ENCODE assay signal across 12 cellular contexts in genomic region chr4:146059153-146059552, GRCh38.
A peak's percentile ranks its signal among the peaks of the same experiment; 100 is the strongest.
DNase-seq lines count a peak whose midpoint lies in the region; ATAC-seq and TF ChIP-seq lines count a peak whose summit lies in the region.
"Had no signal": no experiment of that assay in that cellular context is flagged by ENCODE, and none has a peak within 500 bp of the region (broad histone marks: within the 10 kb centered on the region; RNA-seq: fewer than 3 reads in every experiment).

No MANE protein-coding gene starts in this region.

- no peak overlapping the region for H3K4me3 ChIP-seq in ovary

- DNase-seq in naive B cell (peak; percentile 66), NCI-H2171 (lab: John Stamatoyannopoulos, UW) (no peak), ovary (no peak)
- DNase-seq in activated CD8-positive, alpha-beta memory T cell treated with anti-CD3 and anti-CD28 coated beads, Interleukin-2, amount 10 ng/mL, durations not matched to agents 7 days and 5 days, result no peak
- DNase-seq in activated CD4-positive, alpha-beta memory T cell treated with anti-CD3 and anti-CD28 coated beads for 36 hours, result no peak
- DNase-seq: activated T-cell treated with anti-CD3 and anti-CD28 coated beads, Interleukin-2, amount 50 U/mL, for 72 hours; NCI-H1105 treated with DMSO at 0.1 percent for 48 hours; PC-3 had no signal

- peaks cover 0 to 2% (median 0%) of the 10 kb centered on the region in 7 donors for H3K9me3 Mint-ChIP-seq in naive B cell
- no peaks in the 10 kb centered on the region for H3K9me3 Mint-ChIP-seq in activated CD8-positive, alpha-beta memory T cell treated with anti-CD3 and anti-CD28 coated beads, Interleukin-2, amount 10 ng/mL, durations not matched to agents 7 days and 5 days (ENCODE audit: low read depth)
- H3K9me3 Mint-ChIP-seq in activated CD4-positive, alpha-beta memory T cell treated with anti-CD3 and anti-CD28 coated beads for 36 hours, result no peaks in the 10 kb centered on the region
- H3K9me3 Mint-ChIP-seq: activated T-cell treated with anti-CD3 and anti-CD28 coated beads, Interleukin-2, amount 50 U/mL, for 72 hours had no signal

- no peaks in the 10 kb centered on the region for H3K4me1 ChIP-seq in ovary (ENCODE audit: insufficient read depth)

- TF ChIP-seq EP300 in ovary (IDR thresholded peaks at IDR 0.05), result no peak

- H3K36me3 ChIP-seq in ovary, result no peaks in the 10 kb centered on the region

- no peak for TF ChIP-seq POLR2A in ovary (IDR thresholded peaks at IDR 0.05)

- no peaks in the 10 kb centered on the region for H3K27me3 ChIP-seq in ovary

- H3K27ac ChIP-seq in ovary, result no peak overlapping the region

- no peak for TF ChIP-seq CTCF in ovary (IDR thresholded peaks at IDR 0.05)

- H3K9me3 ChIP-seq in ovary, result no peaks in the 10 kb centered on the region

- POLR2A ChIA-PET in activated CD4-positive, alpha-beta memory T cell treated with anti-CD3 and anti-CD28 coated beads for 36 hours (lab: Charles Lee), result no interaction called here

- H3K4me3 Mint-ChIP-seq in naive B cell, result no peak overlapping the region
- H3K4me3 Mint-ChIP-seq in activated CD8-positive, alpha-beta memory T cell treated with anti-CD3 and anti-CD28 coated beads, Interleukin-2, amount 10 ng/mL, durations not matched to agents 7 days and 5 days, result no peak overlapping the region
- no peak overlapping the region for H3K4me3 Mint-ChIP-seq in activated CD4-positive, alpha-beta memory T cell treated with anti-CD3 and anti-CD28 coated beads for 36 hours
- H3K4me3 Mint-ChIP-seq: activated T-cell treated with anti-CD3 and anti-CD28 coated beads, Interleukin-2, amount 50 U/mL, for 72 hours; nephron had no signal

- H3K27me3 Mint-ChIP-seq in naive B cell, result peaks cover 0 to 23% (median 14%) of the 10 kb centered on the region in 3 donors
- peaks cover 17% of the 10 kb centered on the region for H3K27me3 Mint-ChIP-seq in activated CD8-positive, alpha-beta memory T cell treated with anti-CD3 and anti-CD28 coated beads, Interleukin-2, amount 10 ng/mL, durations not matched to agents 7 days and 5 days
- peaks cover 10% of the 10 kb centered on the region for H3K27me3 Mint-ChIP-seq in activated CD4-positive, alpha-beta memory T cell treated with anti-CD3 and anti-CD28 coated beads for 36 hours

- intact Hi-C loops in ovary (cut with DNase I), result no loop called here
- intact Hi-C loops in activated CD4-positive, alpha-beta memory T cell treated with anti-CD3 and anti-CD28 coated beads for 36 hours (cut with micrococcal nuclease), result no loop called here

- CTCF ChIA-PET in activated CD8-positive, alpha-beta memory T cell treated with anti-CD3 and anti-CD28 coated beads, Interleukin-2, amount 10 ng/mL, durations not matched to agents 7 days and 5 days (lab: Charles Lee), result no interaction called here
- CTCF ChIA-PET in activated CD4-positive, alpha-beta memory T cell treated with anti-CD3 and anti-CD28 coated beads for 36 hours (lab: Charles Lee), result interaction anchor here (1.3 kb wide), 1 partner anchor 35 kb away, joined by 3 read pairs; no protein-coding TSS in a partner anchor

- no peak overlapping the region for H3K27ac Mint-ChIP-seq in naive B cell
- no peak overlapping the region for H3K27ac Mint-ChIP-seq in activated CD8-positive, alpha-beta memory T cell treated with anti-CD3 and anti-CD28 coated beads, Interleukin-2, amount 10 ng/mL, durations not matched to agents 7 days and 5 days
- no peak overlapping the region for H3K27ac Mint-ChIP-seq in activated CD4-positive, alpha-beta memory T cell treated with anti-CD3 and anti-CD28 coated beads for 36 hours
- H3K27ac Mint-ChIP-seq: activated T-cell treated with anti-CD3 and anti-CD28 coated beads, Interleukin-2, amount 50 U/mL, for 72 hours; nephron had no signal

- peaks cover 40 to 51% (median 40%) of the 10 kb centered on the region in 3 donors for H3K4me1 Mint-ChIP-seq in naive B cell
- H3K4me1 Mint-ChIP-seq in activated CD8-positive, alpha-beta memory T cell treated with anti-CD3 and anti-CD28 coated beads, Interleukin-2, amount 10 ng/mL, durations not matched to agents 7 days and 5 days, result peaks cover 8% of the 10 kb centered on the region
- no peaks in the 10 kb centered on the region for H3K4me1 Mint-ChIP-seq in activated CD4-positive, alpha-beta memory T cell treated with anti-CD3 and anti-CD28 coated beads for 36 hours (ENCODE audit: low read depth)
- H3K4me1 Mint-ChIP-seq: nephron had no signal

- WGBS in ovary, 3 donors, result 72 to 89% (median 83%) methylated on average over 1 of the region's 1 CpG

- H3K36me3 Mint-ChIP-seq in naive B cell, result peaks cover 0 to 7% of the 10 kb centered on the region in 2 donors
- H3K36me3 Mint-ChIP-seq in activated CD8-positive, alpha-beta memory T cell treated with anti-CD3 and anti-CD28 coated beads, Interleukin-2, amount 10 ng/mL, durations not matched to agents 7 days and 5 days, result no peaks in the 10 kb centered on the region
- no peaks in the 10 kb centered on the region for H3K36me3 Mint-ChIP-seq in activated CD4-positive, alpha-beta memory T cell treated with anti-CD3 and anti-CD28 coated beads for 36 hours

- ATAC-seq in GM18868 (IDR thresholded peaks at IDR 0.05; ENCODE audit: unreplicated experiment) (peak; percentile 48), GM21825 (IDR thresholded peaks at IDR 0.05; ENCODE audit: unreplicated experiment) (peak; percentile 35), HG03565 (IDR thresholded peaks at IDR 0.05; ENCODE audit: unreplicated experiment) (peak; percentile 35), naive B cell (ENCODE audit: low read depth in 2 of 2) (peak; percentile 47 to 56)
- ATAC-seq in activated CD8-positive, alpha-beta memory T cell treated with anti-CD3 and anti-CD28 coated beads, Interleukin-2, amount 10 ng/mL, durations not matched to agents 7 days and 5 days, result no peak
- ATAC-seq: activated T-cell treated with anti-CD3 and anti-CD28 coated beads, Interleukin-2, amount 50 U/mL, for 72 hours; PC-3 had no signal
